27 cellular contexts compared by ENCODE assay signal in the genomic region with DNA sequence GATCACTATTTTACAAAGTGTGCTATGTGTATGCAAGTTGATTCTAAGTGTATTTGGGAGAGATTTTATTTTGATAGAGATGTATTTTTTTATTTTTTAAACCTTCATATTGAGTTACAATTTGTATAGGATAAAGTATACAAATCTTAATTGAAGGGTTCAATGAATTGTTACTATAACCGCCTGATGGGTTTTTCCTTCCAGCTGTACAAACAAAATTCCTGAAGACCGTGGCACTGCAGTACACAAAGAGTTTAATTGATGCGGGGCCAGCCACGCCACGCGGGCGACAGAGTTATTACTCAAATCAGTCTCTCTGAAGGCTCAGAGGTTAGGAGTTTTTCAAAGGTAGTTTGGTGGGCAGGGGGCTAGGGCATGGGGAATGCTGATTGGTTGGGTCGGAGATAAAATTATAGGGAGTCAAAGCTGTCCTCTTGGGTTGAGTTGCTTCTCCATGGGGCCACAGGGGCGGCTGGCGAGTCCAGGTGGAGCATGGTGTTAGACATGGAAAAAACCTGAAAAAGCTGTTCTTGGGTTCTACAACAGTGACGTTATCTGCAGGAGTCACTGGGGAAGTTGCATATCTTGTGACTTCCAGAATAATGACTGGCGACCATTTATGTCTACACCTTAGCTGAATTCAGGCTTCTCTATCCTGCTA. TPM values are rescaled to one million over a fixed set of nuclear protein-coding genes. Genes with fewer than 3 reads are reported as not detected.
A peak's percentile ranks its signal among the peaks of the same experiment; 100 is the strongest.
DNase-seq lines count a peak whose midpoint lies in the region; TF ChIP-seq lines count a peak whose summit lies in the region.
"Had no signal": no experiment of that assay in that cellular context is flagged by ENCODE, and none has a peak within 500 bp of the region (broad histone marks: within the 10 kb centered on the region; RNA-seq: fewer than 3 reads in every experiment).

No MANE protein-coding gene starts in this region.

- H3K27me3 ChIP-seq in SJCRH30 (no peaks in the 10 kb centered on the region), left ventricle myocardium inferior (ENCODE audit: low read depth) (no peaks in the 10 kb centered on the region)
- H3K27me3 ChIP-seq: brain microvascular endothelial cell, colonic mucosa had no signal

- H3K27ac ChIP-seq in SJCRH30 (peak overlapping the region; percentile 15; the same call in 1 of the 2 replicates), left ventricle myocardium inferior (replicated peaks) (no peak overlapping the region)
- H3K27ac ChIP-seq: BLaER1, brain microvascular endothelial cell, colonic mucosa, KMS-11, prostate gland, skin epidermis had no signal

- no peaks in the 10 kb centered on the region for H3K36me3 ChIP-seq in SJCRH30
- H3K36me3 ChIP-seq in left ventricle myocardium inferior, result no peaks in the 10 kb centered on the region
- H3K36me3 ChIP-seq: BLaER1, brain microvascular endothelial cell, colonic mucosa, prostate gland had no signal

- intact Hi-C loops in left ventricle myocardium inferior (cut with micrococcal nuclease), result no loop called here

- TF ChIP-seq CTCF in neural crest cell (conservative IDR thresholded peaks at IDR 0.05) (no peak), left ventricle myocardium inferior (IDR thresholded peaks at IDR 0.05; ENCODE audit: borderline replicate concordance) (no peak)

- H3K4me1 Mint-ChIP-seq in neural crest cell, result peaks cover 37% of the 10 kb centered on the region

- H3K36me3 Mint-ChIP-seq in neural crest cell (ENCODE audit: low read depth), result no peaks in the 10 kb centered on the region
- H3K36me3 Mint-ChIP-seq: activated naive CD8-positive, alpha-beta T cell treated with anti-CD3 and anti-CD28 coated beads, Interleukin-2, amount 10 ng/mL, durations not matched to agents 7 days and 5 days; natural killer cell had no signal

- in situ Hi-C loops in G401 (cut with HindIII; ENCODE audit: low sequenced_read_pairs), result no loop called here

- no peaks in the 10 kb centered on the region for H3K9me3 ChIP-seq in SJCRH30 (replicated peaks)
- H3K9me3 ChIP-seq in left ventricle myocardium inferior (replicated peaks), result no peaks in the 10 kb centered on the region
- H3K9me3 ChIP-seq: BLaER1, colonic mucosa, prostate gland had no signal

- H3K4me3 Mint-ChIP-seq in neural crest cell, result peak overlapping the region; percentile 10
- H3K4me3 Mint-ChIP-seq: activated B cell treated with CpG ODN at 0.5 μM for 24 hours; activated CD8-positive, alpha-beta T cell treated with anti-CD3 and anti-CD28 coated beads for 36 hours; activated naive CD8-positive, alpha-beta T cell treated with anti-CD3 and anti-CD28 coated beads, Interleukin-2, amount 10 ng/mL, durations not matched to agents 7 days and 5 days; activated T-cell treated with anti-CD3 and anti-CD28 coated beads, Interleukin-2, amount 50 U/mL, for 4 hours; natural killer cell had no signal

- no peaks in the 10 kb centered on the region for H3K9me3 Mint-ChIP-seq in neural crest cell
- H3K9me3 Mint-ChIP-seq: activated B cell treated with CpG ODN at 0.5 μM for 24 hours; activated CD8-positive, alpha-beta T cell treated with anti-CD3 and anti-CD28 coated beads for 36 hours; activated naive CD8-positive, alpha-beta T cell treated with anti-CD3 and anti-CD28 coated beads, Interleukin-2, amount 10 ng/mL, durations not matched to agents 7 days and 5 days; activated T-cell treated with anti-CD3 and anti-CD28 coated beads, Interleukin-2, amount 50 U/mL, for 4 hours; natural killer cell had no signal

- peaks cover 4% of the 10 kb centered on the region for H3K27me3 Mint-ChIP-seq in neural crest cell (ENCODE audit: low read depth)
- H3K27me3 Mint-ChIP-seq: activated B cell treated with CpG ODN at 0.5 μM for 24 hours had no signal

- no peak overlapping the region for H3K27ac Mint-ChIP-seq in neural crest cell (ENCODE audit: unreplicated experiment)
- H3K27ac Mint-ChIP-seq: activated B cell treated with CpG ODN at 0.5 μM for 24 hours; activated CD8-positive, alpha-beta T cell treated with anti-CD3 and anti-CD28 coated beads for 36 hours; activated naive CD8-positive, alpha-beta T cell treated with anti-CD3 and anti-CD28 coated beads, Interleukin-2, amount 10 ng/mL, durations not matched to agents 7 days and 5 days; natural killer cell had no signal

- DNase-seq in NCI-H345 (lab: John Stamatoyannopoulos, UW), result peak; percentile 51
- no peak for DNase-seq in NCI-H345 treated with DMSO at 0.1 percent for 48 hours (lab: John Stamatoyannopoulos, UW; ENCODE audit: unreplicated experiment)
- peak; percentile 85 for DNase-seq in NCI-H146 (lab: John Stamatoyannopoulos, UW)
- peak; percentile 47 to 67 for DNase-seq in SJCRH30
- DNase-seq in neural crest cell (ENCODE audit: low read depth, low spot score), result no peak
- no peak for DNase-seq in Ammon's horn (ENCODE audit: low spot score)
- DNase-seq in G401 (ENCODE audit: low spot score), result no peak
- DNase-seq in left ventricle myocardium inferior, result no peak
- DNase-seq: activated B cell treated with CpG ODN at 0.5 μM for 24 hours; activated CD8-positive, alpha-beta T cell treated with anti-CD3 and anti-CD28 coated beads for 36 hours; activated naive CD8-positive, alpha-beta T cell treated with anti-CD3 and anti-CD28 coated beads, Interleukin-2, amount 10 ng/mL, durations not matched to agents 7 days and 5 days; activated T-cell treated with anti-CD3 and anti-CD28 coated beads, Interleukin-2, amount 50 U/mL, for 4 hours; brain microvascular endothelial cell; colonic mucosa; GOT3; hippocampal formation; MV-4-11; natural killer cell; NCI-H446; stimulated activated CD4-positive, alpha-beta T cell treated with anti-CD3 and anti-CD28 coated beads, Interleukin-2, amount 100 ng/mL, for 48 hours had no signal

- H3K4me1 ChIP-seq in SJCRH30, result peaks cover 36% of the 10 kb centered on the region
- H3K4me1 ChIP-seq in left ventricle myocardium inferior, result peaks cover 20% of the 10 kb centered on the region
- H3K4me1 ChIP-seq: colonic mucosa, prostate gland had no signal

- H3K4me3 ChIP-seq in SJCRH30, result no peak overlapping the region
- no peak overlapping the region for H3K4me3 ChIP-seq in left ventricle myocardium inferior
- H3K4me3 ChIP-seq: BLaER1, colonic mucosa, prostate gland, skin epidermis had no signal

RNA-seq across cellular contexts. Expression of gene TMEM9, which starts 12.8 kb away (rescaled TPM):
- 83.5 and 87.4 TPM in 2 replicates for total RNA-seq in SJCRH30 (2014; rRNA removed; shearing (Covaris generic))
- total RNA-seq in neural crest cell (78.1 and 89.4 TPM in 2 replicates), left ventricle myocardium inferior (25.3 TPM)
- 541 and 629 TPM in 2 replicates for total RNA-seq in G401 (2014; rRNA removed; shearing (Covaris generic))

RNA-seq across cellular contexts. Expression of gene IGFN1, which starts 23.5 kb away (rescaled TPM):
- total RNA-seq in SJCRH30 (2014; rRNA removed; shearing (Covaris generic)), result not detected in 2 replicates
- total RNA-seq in neural crest cell (not detected in 2 replicates), left ventricle myocardium inferior (not detected)
- total RNA-seq in G401 (2014; rRNA removed; shearing (Covaris generic)), result 29.1 and 47.0 TPM in 2 replicates
- total RNA-seq: activated B cell treated with CpG ODN at 0.5 μM for 24 hours; activated CD8-positive, alpha-beta T cell treated with anti-CD3 and anti-CD28 coated beads for 36 hours; activated naive CD8-positive, alpha-beta T cell treated with anti-CD3 and anti-CD28 coated beads, Interleukin-2, amount 10 ng/mL, durations not matched to agents 7 days and 5 days; activated T-cell treated with anti-CD3 and anti-CD28 coated beads, Interleukin-2, amount 50 U/mL, for 4 hours; mesenteric fat pad; natural killer cell; T-helper 2 cell treated with Interferon-gamma antibody and Interleukin-4, amounts not matched to agents 100 ng/mL and 5 ng/mL, for 36 hours had no signal

RNA-seq across cellular contexts. Expression of gene ASCL5, which starts 40.1 kb away (rescaled TPM):
- not detected in 2 replicates for total RNA-seq in SJCRH30 (2014; rRNA removed; shearing (Covaris generic))
- total RNA-seq in neural crest cell (not detected in 2 replicates), left ventricle myocardium inferior (not detected)
- 0.20 and 0.62 TPM in 2 replicates for total RNA-seq in G401 (2014; rRNA removed; shearing (Covaris generic))
- total RNA-seq: activated B cell treated with CpG ODN at 0.5 μM for 24 hours; activated naive CD8-positive, alpha-beta T cell treated with anti-CD3 and anti-CD28 coated beads, Interleukin-2, amount 10 ng/mL, durations not matched to agents 7 days and 5 days; activated T-cell treated with anti-CD3 and anti-CD28 coated beads, Interleukin-2, amount 50 U/mL, for 4 hours; colonic mucosa; mesenteric fat pad; natural killer cell; prostate gland; T-helper 2 cell treated with Interferon-gamma antibody and Interleukin-4, amounts not matched to agents 100 ng/mL and 5 ng/mL, for 36 hours; urinary bladder had no signal

RNA-seq across cellular contexts. Expression of gene CACNA1S, which starts 54.9 kb away (rescaled TPM):
- total RNA-seq in SJCRH30 (2014; rRNA removed; shearing (Covaris generic)), result 0.15 and 0.24 TPM in 2 replicates
- 0.07 TPM in 2 replicates for total RNA-seq in neural crest cell
- 0.06 TPM in 1 of 2 replicates, not detected in the other for total RNA-seq in G401 (2014; rRNA removed; shearing (Covaris generic))
- total RNA-seq in left ventricle myocardium inferior, result not detected
- total RNA-seq: activated B cell treated with CpG ODN at 0.5 μM for 24 hours; activated CD8-positive, alpha-beta T cell treated with anti-CD3 and anti-CD28 coated beads for 36 hours; activated naive CD8-positive, alpha-beta T cell treated with anti-CD3 and anti-CD28 coated beads, Interleukin-2, amount 10 ng/mL, durations not matched to agents 7 days and 5 days; activated T-cell treated with anti-CD3 and anti-CD28 coated beads, Interleukin-2, amount 50 U/mL, for 4 hours; colonic mucosa; mesenteric fat pad; natural killer cell; T-helper 2 cell treated with Interferon-gamma antibody and Interleukin-4, amounts not matched to agents 100 ng/mL and 5 ng/mL, for 36 hours had no signal

Comparison
In these comparisons a context has a peak if more than half of its experiments do, and no peak if none do; other contexts are left out.
1. DNase-seq: peak in NCI-H345 (single experiment), NCI-H146 (single experiment) and SJCRH30 (2 of 2); none in NCI-H345 treated with DMSO at 0.1 percent for 48 hours (single experiment), neural crest cell (single experiment), Ammon's horn (single experiment), G401 (single experiment) and left ventricle myocardium inferior (single experiment).
2. RNA of gene IGFN1, which starts 23.5 kb away (total RNA-seq): 29.1 to 47.0 TPM in G401; not detected in SJCRH30, not detected in neural crest cell and not detected in left ventricle myocardium inferior (single experiment); every median in the first group is over 10 times any median in the second.